In the genomic region with DNA sequence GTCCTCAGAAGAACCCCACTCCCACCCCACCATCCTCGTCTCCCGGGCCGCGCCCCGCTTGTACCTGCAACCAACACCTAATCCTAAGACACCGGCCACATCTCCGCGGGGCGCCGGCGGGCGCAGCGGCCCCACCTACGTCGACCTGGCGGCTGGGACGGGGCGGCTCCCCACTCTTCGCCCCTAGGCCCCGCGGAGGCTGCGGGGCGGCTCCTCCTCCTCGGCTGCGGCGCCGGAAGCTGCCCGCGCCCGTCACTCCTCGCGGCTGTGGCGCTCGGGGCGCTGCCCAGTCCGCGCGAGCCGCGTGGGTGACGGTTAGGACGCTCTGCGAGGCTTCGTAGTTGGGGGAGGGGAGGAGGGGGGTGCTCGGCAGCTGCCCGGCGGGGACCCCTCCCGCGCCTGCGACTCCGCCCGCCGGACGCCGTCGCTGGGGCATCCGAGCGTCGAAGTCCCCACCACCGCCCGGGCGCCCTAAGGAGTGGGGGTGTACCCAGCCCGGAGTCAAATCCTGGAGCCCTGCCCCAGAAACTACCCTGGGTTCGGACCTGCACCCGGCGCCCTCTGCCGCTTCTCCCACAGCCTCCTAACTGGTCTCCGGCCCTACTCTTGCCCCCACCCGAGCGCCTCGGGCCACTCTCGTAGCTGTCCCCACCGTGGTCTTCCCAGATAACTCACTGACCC, we compare ENCODE assay signal across 9 cellular contexts. TPM values are rescaled to one million over a fixed set of nuclear protein-coding genes. Genes with fewer than 3 reads are reported as not detected.
DNase-seq lines count a peak whose midpoint lies in the region; ATAC-seq, FAIRE-seq and TF ChIP-seq lines count a peak whose summit lies in the region.
"Had no signal": no experiment of that assay in that cellular context is flagged by ENCODE, and none has a peak within 500 bp of the region (broad histone marks: within the 10 kb centered on the region; RNA-seq: fewer than 3 reads in every experiment).

A gene (minus strand): TSS at position 241 of the 681 bp plus-strand sequence. CDS start 17,934 bp downstream, outside the sequence.

- ATAC-seq in A549 (peak; percentile 83 to 86), GM19023 (IDR thresholded peaks at IDR 0.05; ENCODE audit: unreplicated experiment) (no peak), GM18861 (IDR thresholded peaks at IDR 0.05; ENCODE audit: unreplicated experiment) (no peak), PC-3 (no peak)
- ATAC-seq: K562 had no signal

- peak within 1 kb of the TSS; percentile 49 for H3K4me3 ChIP-seq in A549
- no peak within 1 kb of the TSS for H3K4me3 ChIP-seq in H7 (ENCODE audit: insufficient read depth, low read depth, low read length)
- peak within 1 kb of the TSS; percentile 59 to 60 for H3K4me3 ChIP-seq in muscle layer of colon (ENCODE audit: low read depth in 1 of 2, low read length in 2 of 2)
- H3K4me3 ChIP-seq in PC-3 (ENCODE audit: low read length) = no peak within 1 kb of the TSS
- H3K4me3 ChIP-seq: K562 had no signal

- CTCF ChIA-PET in A549 (lab: Yijun Ruan, JAX) (interaction anchor here (0.8 to 2.6 kb wide), 5 partner anchors 10 to 575 kb away, joined by 3 to 14 read pairs (median 5); no protein-coding TSS in a partner anchor), PC-3 (lab: Charles Lee) (no interaction called here)

- DNase-seq in A549 (ENCODE audit: low read depth in 1 of 2, low spot score in 1 of 2) (peak in 1 of 2 experiments; percentile 20), H7 (peak; percentile 37), cerebellum (ENCODE audit: low spot score) (peak; percentile 3), PC-3 (no peak), NCI-H1436 treated with DMSO at 0.1 percent for 48 hours (lab: John Stamatoyannopoulos, UW) (no peak)

- H3K27ac ChIP-seq in A549 (peak within 1 kb of the TSS; percentile 71 to 94), muscle layer of colon (ENCODE audit: low read depth, low read length) (no peak within 1 kb of the TSS), PC-3 (ENCODE audit: low read length) (no peak within 1 kb of the TSS)

- TF ChIP-seq RAD21 in A549 (conservative IDR thresholded peaks at IDR 0.05 in 1 of 2, IDR thresholded peaks at IDR 0.05 in 1 of 2) = no peak

- H3K9ac ChIP-seq in muscle layer of colon (ENCODE audit: low read length) = no peak within 1 kb of the TSS
- H3K9ac ChIP-seq in PC-3 (ENCODE audit: low read length) = no peak within 1 kb of the TSS

- H3K4me1 ChIP-seq in A549 (no peaks in the 10 kb centered on the region), muscle layer of colon (ENCODE audit: insufficient read depth, low read length) (peaks cover 9% of the 10 kb centered on the region), PC-3 (ENCODE audit: insufficient read depth, low read length) (no peaks in the 10 kb centered on the region)

- H3K36me3 ChIP-seq in H7 (replicated peaks; ENCODE audit: control insufficient read depth, insufficient read depth, low read length) (no peaks in the 10 kb centered on the region), muscle layer of colon (ENCODE audit: insufficient read depth, low read length) (no peaks in the 10 kb centered on the region), PC-3 (ENCODE audit: low read depth, low read length) (no peaks in the 10 kb centered on the region)

- H3K79me2 ChIP-seq in PC-3 (ENCODE audit: low read length) = no peaks in the 10 kb centered on the region

- H3K27me3 ChIP-seq in H7 (ENCODE audit: control insufficient read depth, insufficient read depth, low read length) (no peaks in the 10 kb centered on the region), muscle layer of colon (ENCODE audit: control insufficient read depth in 1 of 2, insufficient read depth in 2 of 2, low read length in 2 of 2) (peaks cover 0 to 12% of the 10 kb centered on the region in 2 donors), PC-3 (ENCODE audit: low read length) (no peaks in the 10 kb centered on the region)

- WGBS in A549 (ENCODE audit: missing lambda C conversion rate) = 36% methylated on average over 13 of the region's 73 CpGs

- no peak for TF ChIP-seq CTCF in A549 (IDR thresholded peaks at IDR 0.05)
- no peak for TF ChIP-seq CTCF in PC-3 (conservative IDR thresholded peaks at IDR 0.05; ENCODE audit: low read depth, low read length)

- POLR2A ChIA-PET in A549 (lab: Yijun Ruan, JAX) (interaction anchor here (1.1 kb wide), 1 partner anchor 118 kb away, joined by 3 read pairs; no protein-coding TSS in a partner anchor), PC-3 (lab: Charles Lee; ENCODE audit: unreplicated experiment) (no interaction called here)

- H3F3A ChIP-seq in PC-3 (ENCODE audit: low read length, unreplicated experiment) = no peaks in the 10 kb centered on the region

- FAIRE-seq in A549 (lab: Jason Lieb, UNC) = no peak
- FAIRE-seq: K562 had no signal

- H3K9me3 ChIP-seq in A549 (no peaks in the 10 kb centered on the region), muscle layer of colon (ENCODE audit: low read length) (no peaks in the 10 kb centered on the region), PC-3 (ENCODE audit: low read length) (no peaks in the 10 kb centered on the region)

- intact Hi-C loops in PC-3 (cut with micrococcal nuclease) = no loop called here

- H4K20me1 ChIP-seq in PC-3 (ENCODE audit: low read length) = no peaks in the 10 kb centered on the region

- H2AFZ ChIP-seq in PC-3 (ENCODE audit: low read length) = no peak within 1 kb of the TSS

- H3K4me2 ChIP-seq in A549 = peak within 1 kb of the TSS; percentile 73
- no peak within 1 kb of the TSS for H3K4me2 ChIP-seq in PC-3 (ENCODE audit: low read length)

- TF ChIP-seq EP300 in A549 (IDR thresholded peaks at IDR 0.05) = no peak

- no TSS peak for BruUV-seq in PC-3 (replicated peaks; lab: Mats Ljungman, UMichigan)

- TF ChIP-seq POLR2A in A549 (IDR thresholded peaks at IDR 0.05; ENCODE audit: low read length) = peak; percentile 23; the same call in 1 of the 2 replicates

- no peaks in the 10 kb centered on the region for H3K9me2 ChIP-seq in PC-3 (replicated peaks; ENCODE audit: low read length)

TF ChIP-seq in A549, 52 proteins besides CTCF, POLR2A, EP300 and RAD21:
- TF ChIP-seq, protein P1, sequence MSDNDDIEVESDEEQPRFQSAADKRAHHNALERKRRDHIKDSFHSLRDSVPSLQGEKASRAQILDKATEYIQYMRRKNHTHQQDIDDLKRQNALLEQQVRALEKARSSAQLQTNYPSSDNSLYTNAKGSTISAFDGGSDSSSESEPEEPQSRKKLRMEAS (IDR thresholded peaks at IDR 0.05) = 0 out of 2 replicates have a peak, but pooled peaks have one; percentile 20
- no peak for TF ChIP-seq FOXS1 (CRISPR knock-in tag; IDR thresholded peaks at IDR 0.05)
- no peak for TF ChIP-seq MYC (IDR thresholded peaks at IDR 0.05; ENCODE audit: borderline replicate concordance, low read length)
- no peak for TF ChIP-seq HOXB5 (CRISPR knock-in tag; IDR thresholded peaks at IDR 0.05)
- TF ChIP-seq SMC3 (IDR thresholded peaks at IDR 0.05) = 0 out of 3 replicates have a peak, but pooled peaks have one; percentile 7
- TF ChIP-seq, protein P2, sequence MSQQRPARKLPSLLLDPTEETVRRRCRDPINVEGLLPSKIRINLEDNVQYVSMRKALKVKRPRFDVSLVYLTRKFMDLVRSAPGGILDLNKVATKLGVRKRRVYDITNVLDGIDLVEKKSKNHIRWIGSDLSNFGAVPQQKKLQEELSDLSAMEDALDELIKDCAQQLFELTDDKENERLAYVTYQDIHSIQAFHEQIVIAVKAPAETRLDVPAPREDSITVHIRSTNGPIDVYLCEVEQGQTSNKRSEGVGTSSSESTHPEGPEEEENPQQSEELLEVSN (IDR thresholded peaks at IDR 0.05; ENCODE audit: borderline replicate concordance, low read depth) = 0 out of 2 replicates have a peak, but pooled peaks have one; percentile 32
- TF ChIP-seq, protein P3, sequence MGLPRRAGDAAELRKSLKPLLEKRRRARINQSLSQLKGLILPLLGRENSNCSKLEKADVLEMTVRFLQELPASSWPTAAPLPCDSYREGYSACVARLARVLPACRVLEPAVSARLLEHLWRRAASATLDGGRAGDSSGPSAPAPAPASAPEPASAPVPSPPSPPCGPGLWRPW (IDR thresholded peaks at IDR 0.05) = no peak
- TF ChIP-seq CBX8 (IDR thresholded peaks at IDR 0.05) = no peak
- no peak for TF ChIP-seq EHMT2 (IDR thresholded peaks at IDR 0.05; ENCODE audit: low read depth)
- TF ChIP-seq, protein P4, sequence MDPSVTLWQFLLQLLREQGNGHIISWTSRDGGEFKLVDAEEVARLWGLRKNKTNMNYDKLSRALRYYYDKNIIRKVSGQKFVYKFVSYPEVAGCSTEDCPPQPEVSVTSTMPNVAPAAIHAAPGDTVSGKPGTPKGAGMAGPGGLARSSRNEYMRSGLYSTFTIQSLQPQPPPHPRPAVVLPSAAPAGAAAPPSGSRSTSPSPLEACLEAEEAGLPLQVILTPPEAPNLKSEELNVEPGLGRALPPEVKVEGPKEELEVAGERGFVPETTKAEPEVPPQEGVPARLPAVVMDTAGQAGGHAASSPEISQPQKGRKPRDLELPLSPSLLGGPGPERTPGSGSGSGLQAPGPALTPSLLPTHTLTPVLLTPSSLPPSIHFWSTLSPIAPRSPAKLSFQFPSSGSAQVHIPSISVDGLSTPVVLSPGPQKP (IDR thresholded peaks at IDR 0.05; ENCODE audit: low read depth, low read length) = no peak
- TF ChIP-seq, protein P5, sequence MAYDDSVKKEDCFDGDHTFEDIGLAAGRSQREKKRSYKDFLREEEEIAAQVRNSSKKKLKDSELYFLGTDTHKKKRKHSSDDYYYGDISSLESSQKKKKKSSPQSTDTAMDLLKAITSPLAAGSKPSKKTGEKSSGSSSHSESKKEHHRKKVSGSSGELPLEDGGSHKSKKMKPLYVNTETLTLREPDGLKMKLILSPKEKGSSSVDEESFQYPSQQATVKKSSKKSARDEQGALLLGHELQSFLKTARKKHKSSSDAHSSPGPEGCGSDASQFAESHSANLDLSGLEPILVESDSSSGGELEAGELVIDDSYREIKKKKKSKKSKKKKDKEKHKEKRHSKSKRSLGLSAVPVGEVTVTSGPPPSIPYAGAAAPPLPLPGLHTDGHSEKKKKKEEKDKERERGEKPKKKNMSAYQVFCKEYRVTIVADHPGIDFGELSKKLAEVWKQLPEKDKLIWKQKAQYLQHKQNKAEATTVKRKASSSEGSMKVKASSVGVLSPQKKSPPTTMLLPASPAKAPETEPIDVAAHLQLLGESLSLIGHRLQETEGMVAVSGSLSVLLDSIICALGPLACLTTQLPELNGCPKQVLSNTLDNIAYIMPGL (CRISPR knock-in tag; IDR thresholded peaks at IDR 0.05; ENCODE audit: borderline replicate concordance) = no peak

RNA-seq across cellular contexts. Expression of the gene that starts here (rescaled TPM):
- polyA plus RNA-seq in A549 (2011; rRNA removed) (0.04 and 0.06 TPM in 2 replicates), A549 (2017; fragmentation: RNase III; extraction: RNeasy Plus Mini Kit Qiagen cat#74134 plus additional on column Dnase treatment) (not detected in 3 replicates)
- polyA plus RNA-seq in A549 (2012; cell fraction: cytosol; rRNA removed) = not detected in 2 replicates
- not detected in 2 replicates for polyA plus RNA-seq in A549 (2012; cell fraction: nucleus; rRNA removed)
- not detected in 2 replicates for polyA minus RNA-seq in A549 (2011; rRNA and poly(A)+ RNA removed)
- total RNA-seq in H7 (2014; rRNA removed; shearing (Covaris generic)) = not detected in 2 replicates
- total RNA-seq in cerebellum (4.3 TPM), PC-3 (2014; rRNA removed) (not detected in 2 replicates)
- total RNA-seq: K562 had no signal
- polyA plus RNA-seq: K562 had no signal

Comparison
In these comparisons a context has a peak if more than half of its experiments do, and no peak if none do; other contexts are left out.
1. Peak in ATAC-seq, H3K4me3 ChIP-seq, H3K27ac ChIP-seq and H3K4me2 ChIP-seq in A549; RNA of the gene not detected or under 1 TPM.
2. Peak in DNase-seq in H7; RNA of the gene not detected or under 1 TPM.
3. H3K4me3 ChIP-seq: peak in muscle layer of colon (2 of 2); none in H7 (single experiment) and PC-3 (single experiment).